9 cellular contexts compared by ENCODE assay signal in genomic region chr13:97435794-97436193, GRCh38. TPM values are rescaled to one million over a fixed set of nuclear protein-coding genes. Genes with fewer than 3 reads are reported as not detected.
DNase-seq lines count a peak whose midpoint lies in the region; FAIRE-seq and TF ChIP-seq lines count a peak whose summit lies in the region.
"Had no signal": no experiment of that assay in that cellular context is flagged by ENCODE, and none has a peak within 500 bp of the region (broad histone marks: within the 10 kb centered on the region; RNA-seq: fewer than 3 reads in every experiment).

No MANE protein-coding gene starts in this region.

- peak; percentile 5 for DNase-seq in DMS 273 (lab: John Stamatoyannopoulos, UW; ENCODE audit: unreplicated experiment)
- DNase-seq in DMS 273 treated with DMSO at 0.1 percent for 48 hours (lab: John Stamatoyannopoulos, UW): no peak
- DNase-seq in OCI-M1 (lab: John Stamatoyannopoulos, UW): peak; percentile 15
- peak; percentile 23 for DNase-seq in endothelial cell of umbilical vein (ENCODE audit: low read depth, low spot score)
- no peak for DNase-seq in cerebellar nuclear complex (lab: John Stamatoyannopoulos, UW)
- DNase-seq in HT-29 (ENCODE audit: low spot score): no peak
- no peak for DNase-seq in occipital lobe (lab: John Stamatoyannopoulos, UW)

- H3K36me3 ChIP-seq in endothelial cell of umbilical vein (ENCODE audit: control insufficient read depth in 2 of 2, extremely low read depth in 1 of 2, insufficient read depth in 2 of 2, low read length in 2 of 2) (no peaks in the 10 kb centered on the region), skeletal muscle satellite cell (ENCODE audit: insufficient read depth, low read length) (peaks cover 12% of the 10 kb centered on the region)

- H3K27me3 ChIP-seq in endothelial cell of umbilical vein (ENCODE audit: control insufficient read depth in 2 of 2, insufficient read depth in 2 of 2, low read length in 2 of 2) (no peaks in the 10 kb centered on the region), skeletal muscle satellite cell (ENCODE audit: control insufficient read depth, insufficient read depth, low read length) (no peaks in the 10 kb centered on the region)

- H3K4me3 ChIP-seq in endothelial cell of umbilical vein (replicated peaks in 1 of 3; ENCODE audit: insufficient read depth in 1 of 3, low read depth in 1 of 3, low read length in 3 of 3) (peak overlapping the region; percentile 17 to 92 (median 25)), skeletal muscle satellite cell (ENCODE audit: low read length) (peak overlapping the region; percentile 93)

- H3K4me2 ChIP-seq in endothelial cell of umbilical vein (ENCODE audit: insufficient read depth, low read length) (peak overlapping the region; percentile 94), skeletal muscle satellite cell (ENCODE audit: low read length) (peak overlapping the region; percentile 83)

- no peaks in the 10 kb centered on the region for H3K9me1 ChIP-seq in endothelial cell of umbilical vein (replicated peaks; ENCODE audit: control insufficient read depth, extremely low read depth, insufficient read depth, low read length)

- CTCF ChIA-PET in endothelial cell of umbilical vein (lab: Charles Lee): interaction anchor here (0.7 to 1.8 kb wide), 4 partner anchors 132 to 363 kb away, joined by 3 to 8 read pairs (median 4); no protein-coding TSS in a partner anchor

- FAIRE-seq in endothelial cell of umbilical vein (lab: Jason Lieb, UNC): no peak

- peaks cover 29% of the 10 kb centered on the region for H3K4me1 ChIP-seq in endothelial cell of umbilical vein (ENCODE audit: control insufficient read depth, extremely low read depth, insufficient read depth, low read length)
- peaks cover 16% of the 10 kb centered on the region for H3K4me1 ChIP-seq in skeletal muscle satellite cell (ENCODE audit: control insufficient read depth, insufficient read depth, low read length)

- H3K27ac ChIP-seq in endothelial cell of umbilical vein (ENCODE audit: insufficient read depth, low read depth, low read length): no peak overlapping the region
- H3K27ac ChIP-seq: 22Rv1 had no signal

- POLR2A ChIA-PET in endothelial cell of umbilical vein (lab: Charles Lee): interaction anchor here (0.6 kb wide), 1 partner anchor 103 kb away, joined by 3 read pairs; no protein-coding TSS in a partner anchor

- intact Hi-C loops in endothelial cell of umbilical vein (cut with micrococcal nuclease): loop anchor here (1.0 to 10.0 kb wide), 3 partner anchors 10 to 1381 kb away; partner anchors contain the start of gene UGGT2

- H4K20me1 ChIP-seq in endothelial cell of umbilical vein (replicated peaks; ENCODE audit: control insufficient read depth, extremely low read depth, insufficient read depth, low read length): no peaks in the 10 kb centered on the region

- TF ChIP-seq CTCF in endothelial cell of umbilical vein (IDR thresholded peaks at IDR 0.05; ENCODE audit: extremely low read depth in 1 of 2, insufficient read depth in 1 of 2, low read depth in 1 of 2, low read length in 2 of 2): no peak

- H3K79me2 ChIP-seq in endothelial cell of umbilical vein (ENCODE audit: control insufficient read depth, insufficient read depth, low read length): peaks cover 52% of the 10 kb centered on the region

- peak overlapping the region; percentile 71 for H3K9ac ChIP-seq in endothelial cell of umbilical vein (replicated peaks; ENCODE audit: extremely low read depth, insufficient read depth, low read length)
- H3K9ac ChIP-seq in skeletal muscle satellite cell (ENCODE audit: low read depth, low read length): peak overlapping the region; percentile 82

- H2AFZ ChIP-seq in endothelial cell of umbilical vein (ENCODE audit: low read depth, low read length): no peak overlapping the region

- no TSS peak for BruUV-seq in endothelial cell of umbilical vein (replicated peaks; lab: Mats Ljungman, UMichigan)

- H3K9me3 ChIP-seq in endothelial cell of umbilical vein (replicated peaks; ENCODE audit: control insufficient read depth, insufficient read depth, low read length): no peaks in the 10 kb centered on the region
- no peaks in the 10 kb centered on the region for H3K9me3 ChIP-seq in skeletal muscle satellite cell (replicated peaks; ENCODE audit: low read length)

- no peak for TF ChIP-seq POLR2A in endothelial cell of umbilical vein (IDR thresholded peaks at IDR 0.05; ENCODE audit: low read depth, low read length)

- dilution Hi-C loops in endothelial cell of umbilical vein (cut with MboI; ENCODE audit: extremely low pct_ligation_motif_present, low sequenced_read_pairs): no loop called here

TF ChIP-seq in endothelial cell of umbilical vein, 7 proteins besides CTCF, POLR2A, EP300 and RAD21:
- TF ChIP-seq FOS (IDR thresholded peaks at IDR 0.05; ENCODE audit: borderline replicate concordance, insufficient read depth, low read length) (no peak), POLR2AphosphoS5 (IDR thresholded peaks at IDR 0.05; ENCODE audit: insufficient read depth, low read depth, low read length) (no peak), GATA2 (IDR thresholded peaks at IDR 0.05; ENCODE audit: insufficient read depth, insufficient read length, low read depth, low read length) (no peak), MAX (IDR thresholded peaks at IDR 0.05; ENCODE audit: insufficient read depth, insufficient read length) (no peak)
TF ChIP-seq in endothelial cell of umbilical vein: peak in this region for 0.

RNA-seq across cellular contexts. Expression of gene RAP2A, which starts 1.8 kb away (rescaled TPM):
- 40.0 and 44.4 TPM in 2 replicates for total RNA-seq in endothelial cell of umbilical vein
- polyA plus RNA-seq in endothelial cell of umbilical vein: 6.1 and 7.8 TPM in 2 replicates
- polyA plus RNA-seq in endothelial cell of umbilical vein (2011; cell fraction: cytosol; rRNA removed): 8.2 and 9.3 TPM in 2 replicates
- polyA plus RNA-seq in endothelial cell of umbilical vein (2011; cell fraction: nucleus; rRNA removed): 7.0 and 8.3 TPM in 2 replicates
- polyA plus RNA-seq in endothelial cell of umbilical vein (2012): 27.5 and 29.0 TPM in 2 replicates
- 41.8 and 70.3 TPM in 2 replicates for polyA minus RNA-seq in endothelial cell of umbilical vein
- polyA minus RNA-seq in endothelial cell of umbilical vein (2011; cell fraction: cytosol; rRNA and poly(A)+ RNA removed): 22.0 TPM
- polyA minus RNA-seq in endothelial cell of umbilical vein (2011; cell fraction: nucleus; rRNA and poly(A)+ RNA removed): 15.9 and 20.7 TPM in 2 replicates
- total RNA-seq in skeletal muscle satellite cell (2012; rRNA removed): 23.8 and 30.6 TPM in 2 replicates
- total RNA-seq in HT-29 (2014; rRNA removed; shearing (Covaris generic)): 26.5 and 28.8 TPM in 2 replicates
- total RNA-seq in occipital lobe: 397 TPM

Comparison
In these comparisons a context has a peak if more than half of its experiments do, and no peak if none do; other contexts are left out.
1. DNase-seq: peak in DMS 273 (single experiment), OCI-M1 (single experiment) and endothelial cell of umbilical vein (single experiment); none in DMS 273 treated with DMSO at 0.1 percent for 48 hours (single experiment), cerebellar nuclear complex (0 of 2), HT-29 (single experiment) and occipital lobe (single experiment).